Comparison of ENCODE assay signal across 8 cellular contexts in the genomic region with DNA sequence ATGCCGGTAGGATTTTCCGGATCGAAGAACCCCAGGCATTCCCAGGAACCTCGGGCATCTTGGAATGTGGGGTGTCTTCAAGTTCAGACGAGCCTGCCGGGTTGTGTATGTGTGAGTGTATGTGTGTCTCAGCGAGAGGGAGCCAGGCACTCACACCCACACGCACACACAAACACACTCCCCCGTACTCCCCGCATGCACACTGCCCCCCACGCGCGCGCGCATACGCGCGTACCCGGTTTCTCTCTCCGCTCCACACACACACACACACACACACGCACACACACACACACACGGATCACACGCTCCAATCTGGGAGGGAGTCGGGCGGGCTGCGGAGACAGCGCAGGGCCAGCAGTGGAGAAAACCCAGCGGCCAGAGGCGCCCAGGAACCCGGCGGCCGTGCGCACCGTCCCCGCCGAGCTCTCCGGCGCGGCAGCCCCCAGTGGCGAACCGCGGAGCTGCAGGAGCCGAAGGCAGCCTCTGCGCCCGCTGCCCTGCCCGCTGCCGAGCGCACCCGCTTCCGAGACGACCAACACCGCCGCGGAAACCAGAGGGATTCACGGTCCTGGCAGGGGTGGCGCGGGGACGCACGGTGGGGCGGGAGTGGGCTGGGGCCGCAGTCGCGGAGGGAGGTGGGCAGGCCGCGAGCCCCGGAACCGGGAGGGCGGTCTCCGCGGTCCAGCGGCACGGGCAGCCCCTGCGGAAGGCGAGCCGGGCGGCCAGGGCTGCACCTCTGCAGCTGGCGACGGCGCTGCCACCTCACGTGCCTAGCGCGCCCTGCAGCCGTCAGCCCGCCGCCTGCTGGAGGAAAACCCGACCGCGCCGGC. TPM values are rescaled to one million over a fixed set of nuclear protein-coding genes. Genes with fewer than 3 reads are reported as not detected.
DNase-seq lines count a peak whose midpoint lies in the region; ATAC-seq and TF ChIP-seq lines count a peak whose summit lies in the region.

Gene LRFN2 (minus strand): TSS at position 125 of the 830 bp plus-strand sequence.

- peak within 1 kb of the TSS in 1 of 2 experiments; percentile 72 for H3K14ac ChIP-seq in mesenchymal stem cell (ENCODE audit: low read length in 2 of 2)

- H3K9me3 ChIP-seq in effector memory CD4-positive, alpha-beta T cell (ENCODE audit: control insufficient read depth, low read length), result no peaks in the 10 kb centered on the region
- H3K9me3 ChIP-seq in mesenchymal stem cell (ENCODE audit: control insufficient read depth, low read length), result no peaks in the 10 kb centered on the region

- peak; percentile 63 for DNase-seq in GM06990 (ENCODE audit: extremely low read depth, insufficient read length)
- peak; percentile 71 for DNase-seq in NCI-H2196 treated with DMSO at 0.1 percent for 48 hours (lab: John Stamatoyannopoulos, UW; ENCODE audit: unreplicated experiment)
- DNase-seq in activated CD8-positive, alpha-beta memory T cell treated with anti-CD3 and anti-CD28 coated beads for 24 hours, result peak; percentile 87
- no peak for DNase-seq in effector memory CD4-positive, alpha-beta T cell
- peak; percentile 74 for DNase-seq in mesenchymal stem cell
- peak; percentile 16 for DNase-seq in stimulated activated CD8-positive, alpha-beta memory T cell treated with anti-CD3 and anti-CD28 coated beads, Interleukin-12 subunit alpha, Interleukin-12 subunit beta, amount 100 ng/mL, for 24 hours (ENCODE audit: extremely low read depth)

- H3K4me3 ChIP-seq in GM06990 (replicated peaks; ENCODE audit: low read depth, low read length) (peak within 1 kb of the TSS; percentile 26), mesenchymal stem cell (ENCODE audit: insufficient read depth in 1 of 2, low read depth in 1 of 2, low read length in 2 of 2) (peak within 1 kb of the TSS; percentile 59 to 77)
- H3K4me3 ChIP-seq in effector memory CD4-positive, alpha-beta T cell (ENCODE audit: insufficient read depth, low read depth, low read length, poor library complexity, severe bottlenecking), result peak within 1 kb of the TSS; percentile 51

- H2BK12ac ChIP-seq in mesenchymal stem cell (ENCODE audit: low read length in 2 of 2), result peak within 1 kb of the TSS in 1 of 2 experiments; percentile 49

- TF ChIP-seq CTCF in GM06990 (IDR thresholded peaks at IDR 0.05; ENCODE audit: insufficient read depth, low read length, poor library complexity, severe bottlenecking), result peak; percentile 39

- H3K36me3 ChIP-seq in GM06990 (ENCODE audit: control insufficient read depth, insufficient read depth, low read length) (no peaks in the 10 kb centered on the region), mesenchymal stem cell (ENCODE audit: control insufficient read depth in 1 of 2, insufficient read depth in 2 of 2, low read depth in 1 of 2, low read length in 2 of 2) (no peaks in the 10 kb centered on the region)
- no peaks in the 10 kb centered on the region for H3K36me3 ChIP-seq in effector memory CD4-positive, alpha-beta T cell (ENCODE audit: control insufficient read depth, insufficient read depth, low read length)

- H2BK120ac ChIP-seq in mesenchymal stem cell (ENCODE audit: low read depth, low read length), result no peak within 1 kb of the TSS

- no peak within 1 kb of the TSS for H2BK5ac ChIP-seq in mesenchymal stem cell (ENCODE audit: low read depth, low read length, poor library complexity, severe bottlenecking)

- peak within 1 kb of the TSS in 1 of 2 experiments; percentile 70 for H3K18ac ChIP-seq in mesenchymal stem cell (ENCODE audit: low read depth in 1 of 2, low read length in 2 of 2)

- peak within 1 kb of the TSS; percentile 91 for H3K4me2 ChIP-seq in mesenchymal stem cell (ENCODE audit: low read length, poor library complexity, severe bottlenecking)

- H3K4ac ChIP-seq in mesenchymal stem cell (ENCODE audit: low read depth in 1 of 2, low read length in 2 of 2), result no peak within 1 kb of the TSS

- H2AFZ ChIP-seq in mesenchymal stem cell (ENCODE audit: low read depth, low read length), result peak within 1 kb of the TSS; percentile 29

- H3K79me1 ChIP-seq in mesenchymal stem cell (replicated peaks; ENCODE audit: low read length, poor library complexity, severe bottlenecking), result no peaks in the 10 kb centered on the region

- peak within 1 kb of the TSS; percentile 45 for H4K91ac ChIP-seq in mesenchymal stem cell (ENCODE audit: low read length)

- H3K27me3 ChIP-seq in GM06990 (replicated peaks; ENCODE audit: control insufficient read depth, insufficient read depth, low read length) (no peaks in the 10 kb centered on the region; the same call in none of the 2 replicates), mesenchymal stem cell (ENCODE audit: control insufficient read depth in 1 of 2, insufficient read depth in 1 of 2, low read length in 2 of 2) (peaks cover 72 to 84% of the 10 kb centered on the region in 2 experiments)
- H3K27me3 ChIP-seq in effector memory CD4-positive, alpha-beta T cell (replicated peaks; ENCODE audit: control insufficient read depth, insufficient read depth, low read length, poor library complexity, severe bottlenecking), result peaks cover 8% of the 10 kb centered on the region

- H4K8ac ChIP-seq in mesenchymal stem cell (ENCODE audit: low read length), result peak within 1 kb of the TSS; percentile 33

- under 1% methylated on average over 72 of the region's 89 CpGs for WGBS in mesenchymal stem cell

- H3K23ac ChIP-seq in mesenchymal stem cell (ENCODE audit: low read length in 2 of 2), result peak within 1 kb of the TSS in 1 of 2 experiments; percentile 43

- ATAC-seq in HG02884 (IDR thresholded peaks at IDR 0.05; ENCODE audit: unreplicated experiment) (peak; percentile 52), GM19324 (IDR thresholded peaks at IDR 0.05; ENCODE audit: low FRiP score, unreplicated experiment) (no peak)

- no peaks in the 10 kb centered on the region for H3K4me1 ChIP-seq in effector memory CD4-positive, alpha-beta T cell (ENCODE audit: control insufficient read depth, insufficient read depth, low read length, poor library complexity, severe bottlenecking)
- H3K4me1 ChIP-seq in mesenchymal stem cell (ENCODE audit: control insufficient read depth, insufficient read depth, low read depth, low read length), result peaks cover 20% of the 10 kb centered on the region

- no peak within 1 kb of the TSS for H3K27ac ChIP-seq in effector memory CD4-positive, alpha-beta T cell (ENCODE audit: insufficient read depth, low read length, poor library complexity, severe bottlenecking)
- H3K27ac ChIP-seq in mesenchymal stem cell (ENCODE audit: low read length, poor library complexity, severe bottlenecking), result no peak within 1 kb of the TSS

- H2BK15ac ChIP-seq in mesenchymal stem cell (ENCODE audit: low read depth, poor library complexity, severe bottlenecking), result peak within 1 kb of the TSS; percentile 83

- H3K9ac ChIP-seq in mesenchymal stem cell (ENCODE audit: low read length), result no peak within 1 kb of the TSS

- no peak within 1 kb of the TSS for H2AK5ac ChIP-seq in mesenchymal stem cell (ENCODE audit: low read length, severe bottlenecking)

RNA-seq across cellular contexts. Expression of gene LRFN2, which starts in this region (rescaled TPM):
- polyA plus RNA-seq in mesenchymal stem cell (2013, experiment 1 of 2), result 0.03 TPM
- 0.01 TPM for polyA plus RNA-seq in mesenchymal stem cell (2013, experiment 2 of 2)

Comparison
In these comparisons a context has a peak if more than half of its experiments do, and no peak if none do; other contexts are left out.
1. DNase-seq: peak in GM06990 (single experiment), NCI-H2196 treated with DMSO at 0.1 percent for 48 hours (single experiment), activated CD8-positive, alpha-beta memory T cell treated with anti-CD3 and anti-CD28 coated beads for 24 hours (single experiment), mesenchymal stem cell (single experiment) and stimulated activated CD8-positive, alpha-beta memory T cell treated with anti-CD3 and anti-CD28 coated beads, Interleukin-12 subunit alpha, Interleukin-12 subunit beta, amount 100 ng/mL, for 24 hours (single experiment); none in effector memory CD4-positive, alpha-beta T cell (0 of 3).
2. Peak in every context shown above with its lines, with median percentiles within 50 percentile points of each other: H3K4me3 ChIP-seq.